ENCODE assay signal across 35 cellular contexts in genomic region chr3:197236362-197236761, GRCh38.
"Had no signal": no experiment of that assay in that cellular context is flagged by ENCODE, and none has a peak within 500 bp of the region (broad histone marks: within the 10 kb centered on the region; RNA-seq: fewer than 3 reads in every experiment).

No MANE protein-coding gene starts in this region.

- H3K4me1 ChIP-seq: breast epithelium had no signal

- H3K27ac ChIP-seq: adrenal gland, breast epithelium, KMS-11, SK-N-MC had no signal

- H3K27ac Mint-ChIP-seq: activated B cell treated with CpG ODN at 0.5 μM for 24 hours; activated CD4-positive, alpha-beta memory T cell treated with anti-CD3 and anti-CD28 coated beads, Interleukin-2, amount 10 ng/mL, durations not matched to agents 7 days and 5 days; activated CD4-positive, alpha-beta T cell treated with anti-CD3 and anti-CD28 coated beads, Interleukin-2, amount 10 ng/mL, durations not matched to agents 7 days and 5 days; activated naive CD8-positive, alpha-beta T cell treated with anti-CD3 and anti-CD28 coated beads, Interleukin-2, amount 10 ng/mL, durations not matched to agents 7 days and 5 days; activated T-cell treated with anti-CD3 and anti-CD28 coated beads, Interleukin-2, amount 50 U/mL, for 72 hours; activated T-helper 2 cell treated with anti-CD3 and anti-CD28 coated beads, Interferon-gamma antibody, Interleukin-2, Interleukin-4, amounts not matched to agents 10 μg/mL and 5 μg/mL and 100 μg/mL, durations not matched to agents 14 hours and 24 hours and 36 hours; T-cell had no signal

- H3K36me3 ChIP-seq: adrenal gland, breast epithelium had no signal

- H3K9ac ChIP-seq: KMS-11 had no signal

- ATAC-seq: activated T-cell treated with anti-CD3 and anti-CD28 coated beads, Interleukin-2, amount 50 U/mL, for 72 hours; Panc1; Right ventricle myocardium inferior; T-cell had no signal

- H3K4me3 ChIP-seq: adrenal gland, breast epithelium, MG63, SK-N-MC had no signal

- FAIRE-seq: TTC549 had no signal

- H3K27me3 ChIP-seq: adrenal gland, breast epithelium, MG63 had no signal

- H3K4me3 Mint-ChIP-seq: activated B cell treated with CpG ODN at 0.5 μM for 24 hours; activated CD4-positive, alpha-beta memory T cell treated with anti-CD3 and anti-CD28 coated beads, Interleukin-2, amount 10 ng/mL, durations not matched to agents 7 days and 5 days; activated CD4-positive, alpha-beta T cell treated with anti-CD3 and anti-CD28 coated beads, Interleukin-2, amount 10 ng/mL, durations not matched to agents 7 days and 5 days; activated naive CD8-positive, alpha-beta T cell treated with anti-CD3 and anti-CD28 coated beads, Interleukin-2, amount 10 ng/mL, durations not matched to agents 7 days and 5 days; activated T-cell treated with anti-CD3 and anti-CD28 coated beads, Interleukin-2, amount 50 U/mL, for 72 hours; T-cell had no signal

- H3K27me3 Mint-ChIP-seq: activated B cell treated with CpG ODN at 0.5 μM for 24 hours; activated CD4-positive, alpha-beta memory T cell treated with anti-CD3 and anti-CD28 coated beads, Interleukin-2, amount 10 ng/mL, durations not matched to agents 7 days and 5 days; activated CD4-positive, alpha-beta T cell treated with anti-CD3 and anti-CD28 coated beads, Interleukin-2, amount 10 ng/mL, durations not matched to agents 7 days and 5 days; activated naive CD8-positive, alpha-beta T cell treated with anti-CD3 and anti-CD28 coated beads, Interleukin-2, amount 10 ng/mL, durations not matched to agents 7 days and 5 days; T-cell had no signal

- DNase-seq: activated B cell treated with CpG ODN at 0.5 μM for 24 hours; activated CD4-positive, alpha-beta memory T cell treated with anti-CD3 and anti-CD28 coated beads, Interleukin-2, amount 10 ng/mL, durations not matched to agents 7 days and 5 days; activated CD4-positive, alpha-beta T cell treated with anti-CD3 and anti-CD28 coated beads for 1 hour; activated CD4-positive, alpha-beta T cell treated with anti-CD3 and anti-CD28 coated beads, Interleukin-2, amount 10 ng/mL, durations not matched to agents 7 days and 5 days; activated gamma-delta T cell treated with Interleukin-2 at 50 U/mL for 16 hours; activated naive CD4-positive, alpha-beta T cell treated with anti-CD3 and anti-CD28 coated beads, Interleukin-2, amount 50 U/mL, for 16 hours; activated naive CD8-positive, alpha-beta T cell treated with anti-CD3 and anti-CD28 coated beads, Interleukin-2, amount 10 ng/mL, durations not matched to agents 7 days and 5 days; activated T-cell treated with anti-CD3 and anti-CD28 coated beads for 4 hours; activated T-cell treated with anti-CD3 and anti-CD28 coated beads, Interleukin-2, amount 50 U/mL, for 72 hours; adrenal gland; anterior cingulate cortex; MG63; MV-4-11; NCI-H1092 treated with DMSO at 0.1 percent for 48 hours; NCI-H1417 treated with DMSO at 0.1 percent for 48 hours; NCI-H1694; NCI-H2029; NCI-H2107; NCI-H2171 treated with DMSO at 0.1 percent for 48 hours; NCI-H226; NCI-H510A; NCI-H526 treated with DMSO at 0.1 percent for 48 hours; NCI-H82; OCI-M1; RPMI8226; T-cell; T-helper 2 cell; T1000 had no signal
